15 cellular contexts compared by ENCODE assay signal in the genomic region with DNA sequence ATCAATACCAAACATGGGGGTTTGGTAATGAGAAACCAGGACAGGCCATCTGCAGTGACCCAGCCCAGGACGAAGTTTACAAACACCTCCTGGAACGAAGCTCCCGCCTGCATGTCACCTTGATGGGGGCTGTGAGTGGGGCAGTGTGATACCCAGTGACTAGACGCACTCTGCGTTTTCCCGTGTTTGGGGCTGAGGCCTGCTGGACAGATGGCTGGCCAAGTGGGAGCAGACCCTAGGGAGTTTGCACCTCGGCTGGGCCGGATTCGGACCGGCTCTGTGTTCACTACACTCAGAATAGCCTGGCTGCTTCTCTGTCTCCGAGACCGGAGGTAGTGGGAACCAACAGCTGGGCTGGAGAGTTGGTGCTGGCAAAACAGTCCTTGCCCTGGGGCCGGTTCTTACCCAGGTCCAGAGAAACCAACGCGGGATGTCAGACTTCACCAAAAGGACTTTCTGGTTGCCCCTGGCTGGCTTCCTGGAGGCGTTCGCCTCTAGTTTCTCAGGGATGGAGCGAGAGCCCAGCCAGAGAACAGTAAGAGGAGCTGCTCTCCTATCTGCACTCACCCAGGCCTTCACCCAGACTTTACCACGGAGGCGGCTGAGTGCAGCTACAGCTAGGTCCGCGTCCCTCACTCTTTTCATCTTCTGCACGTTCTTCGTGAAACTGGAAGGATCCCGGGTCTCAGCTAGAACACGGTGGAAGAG. TPM values are rescaled to one million over a fixed set of nuclear protein-coding genes. Genes with fewer than 3 reads are reported as not detected.
A peak's percentile ranks its signal among the peaks of the same experiment; 100 is the strongest.
DNase-seq lines count a peak whose midpoint lies in the region; ATAC-seq and TF ChIP-seq lines count a peak whose summit lies in the region.
"Had no signal": no experiment of that assay in that cellular context is flagged by ENCODE, and none has a peak within 500 bp of the region (broad histone marks: within the 10 kb centered on the region; RNA-seq: fewer than 3 reads in every experiment).

No MANE protein-coding gene starts in this region.

- peaks cover 55% of the 10 kb centered on the region for H3K4me1 Mint-ChIP-seq in WTC11

- H3K36me3 ChIP-seq in H7 (replicated peaks; ENCODE audit: control insufficient read depth, insufficient read depth, low read length) (peaks cover 22% of the 10 kb centered on the region), tibial nerve (peaks cover 0 to 63% (median 0%) of the 10 kb centered on the region in 3 donors), stomach (peaks cover 14 to 75% (median 66%) of the 10 kb centered on the region in 4 donors)

- peak overlapping the region; percentile 63 for H3K27ac Mint-ChIP-seq in WTC11

- H3K4me1 ChIP-seq in tibial nerve, result peaks cover 0 to 66% (median 11%) of the 10 kb centered on the region in 4 donors
- peaks cover 5 to 37% (median 19%) of the 10 kb centered on the region in 4 donors for H3K4me1 ChIP-seq in stomach

- H3K27me3 ChIP-seq in H7 (ENCODE audit: control insufficient read depth, insufficient read depth, low read length) (no peaks in the 10 kb centered on the region), tibial nerve (no peaks in the 10 kb centered on the region), stomach (no peaks in the 10 kb centered on the region)
- H3K27me3 ChIP-seq: Peyer's patch had no signal

- POLR2A ChIA-PET in WTC11 (lab: Charles Lee), result interaction anchor here (1.6 kb wide), 1 partner anchor 20 kb away, joined by 4 read pairs; a partner anchor contains a TSS

- H3K27ac ChIP-seq in tibial nerve (peak overlapping the region in 3 of 4 donors; percentile 7 to 74 (median 36)), stomach (no peak overlapping the region)
- H3K27ac ChIP-seq: Peyer's patch had no signal

- H3K4me3 Mint-ChIP-seq in WTC11, result no peak overlapping the region
- H3K4me3 Mint-ChIP-seq: activated CD4-positive, alpha-beta T cell treated with anti-CD3 and anti-CD28 coated beads for 36 hours; effector memory CD8-positive, alpha-beta T cell had no signal

- peak in 1 of 2 donors; percentile 1 for TF ChIP-seq EP300 in tibial nerve (IDR thresholded peaks at IDR 0.05)
- no peak for TF ChIP-seq EP300 in stomach (IDR thresholded peaks at IDR 0.05)

- TF ChIP-seq CTCF in WTC11 (IDR thresholded peaks at IDR 0.05) (no peak), tibial nerve (IDR thresholded peaks at IDR 0.05) (no peak), stomach (IDR thresholded peaks at IDR 0.05) (no peak)

- WGBS in tibial nerve, 2 donors, result 81 to 90% methylated on average over 26 of the region's 26 CpGs
- 87 to 90% (median 89%) methylated on average over 24 to 26 of the region's 26 CpGs for WGBS in stomach, 5 donors

- DNase-seq in H7 (peak; percentile 43), WTC11 (ENCODE audit: low spot score) (no peak), cardiac septum (ENCODE audit: low spot score) (peak; percentile 51), tibial nerve (ENCODE audit: low spot score in 2 of 2) (no peak), NCI-H1694 (lab: John Stamatoyannopoulos, UW) (no peak), NCI-H187 treated with DMSO at 0.1 percent for 48 hours (lab: John Stamatoyannopoulos, UW) (no peak), stomach (no peak)
- DNase-seq: activated CD4-positive, alpha-beta T cell treated with anti-CD3 and anti-CD28 coated beads for 36 hours; effector memory CD8-positive, alpha-beta T cell; MM.1S; NCI-H2227 treated with DMSO at 0.1 percent for 48 hours; T-helper 2 cell had no signal

- TF ChIP-seq POLR2A in tibial nerve (IDR thresholded peaks at IDR 0.05) (no peak), stomach (IDR thresholded peaks at IDR 0.05) (no peak)

- H3K9me3 Mint-ChIP-seq in WTC11, result no peaks in the 10 kb centered on the region
- H3K9me3 Mint-ChIP-seq: effector memory CD8-positive, alpha-beta T cell had no signal

- no peaks in the 10 kb centered on the region for H3K9me3 ChIP-seq in tibial nerve
- H3K9me3 ChIP-seq in stomach, result no peaks in the 10 kb centered on the region

- intact Hi-C loops in cardiac septum (cut with DNase I), result no loop called here
- intact Hi-C loops in stomach (cut with DNase I; ENCODE audit: low total_unique reads), result no loop called here

- peaks cover 47% of the 10 kb centered on the region for H3K36me3 Mint-ChIP-seq in WTC11

- ATAC-seq in WTC11, result no peak
- ATAC-seq: activated CD4-positive, alpha-beta T cell treated with anti-CD3 and anti-CD28 coated beads for 36 hours; effector memory CD8-positive, alpha-beta T cell had no signal

- CTCF ChIA-PET in WTC11 (lab: Charles Lee), result interaction anchor here (0.5 to 1.0 kb wide), 4 partner anchors 20 to 90 kb away, joined by 3 read pairs; a partner anchor contains a TSS

- H3K27me3 Mint-ChIP-seq in WTC11 (ENCODE audit: low read depth), result no peaks in the 10 kb centered on the region
- H3K27me3 Mint-ChIP-seq: activated CD4-positive, alpha-beta T cell treated with anti-CD3 and anti-CD28 coated beads for 36 hours; effector memory CD8-positive, alpha-beta T cell had no signal

- no peak overlapping the region for H3K4me3 ChIP-seq in H7 (ENCODE audit: insufficient read depth, low read depth, low read length)
- no peak overlapping the region for H3K4me3 ChIP-seq in tibial nerve
- H3K4me3 ChIP-seq in stomach, result no peak overlapping the region
- H3K4me3 ChIP-seq: Peyer's patch had no signal

TF ChIP-seq in WTC11, 78 proteins besides CTCF, POLR2A, EP300 and RAD21:
- TF ChIP-seq, protein P1, sequence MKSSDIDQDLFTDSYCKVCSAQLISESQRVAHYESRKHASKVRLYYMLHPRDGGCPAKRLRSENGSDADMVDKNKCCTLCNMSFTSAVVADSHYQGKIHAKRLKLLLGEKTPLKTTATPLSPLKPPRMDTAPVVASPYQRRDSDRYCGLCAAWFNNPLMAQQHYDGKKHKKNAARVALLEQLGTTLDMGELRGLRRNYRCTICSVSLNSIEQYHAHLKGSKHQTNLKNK (CRISPR knock-in tag; IDR thresholded peaks at IDR 0.05), result 0 out of 2 replicates have a peak, but pooled peaks have one; percentile 24
- TF ChIP-seq, protein P2, sequence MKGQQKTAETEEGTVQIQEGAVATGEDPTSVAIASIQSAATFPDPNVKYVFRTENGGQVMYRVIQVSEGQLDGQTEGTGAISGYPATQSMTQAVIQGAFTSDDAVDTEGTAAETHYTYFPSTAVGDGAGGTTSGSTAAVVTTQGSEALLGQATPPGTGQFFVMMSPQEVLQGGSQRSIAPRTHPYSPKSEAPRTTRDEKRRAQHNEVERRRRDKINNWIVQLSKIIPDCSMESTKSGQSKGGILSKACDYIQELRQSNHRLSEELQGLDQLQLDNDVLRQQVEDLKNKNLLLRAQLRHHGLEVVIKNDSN (CRISPR knock-in tag; IDR thresholded peaks at IDR 0.05), result no peak

RNA-seq across cellular contexts. Expression of a gene that starts 20.4 kb away (rescaled TPM):
- 324 and 345 TPM in 2 replicates for total RNA-seq in H7 (2014; rRNA removed; shearing (Covaris generic))
- total RNA-seq in WTC11 (2021) (260 to 271 TPM (median 261 TPM) in 3 replicates), cardiac septum (21.6 TPM), tibial nerve (100 to 1,000 TPM in 3 of 4 donors, 10 to 100 TPM in 1; 90.6 to 169 (median 160) TPM), stomach (10 to 100 TPM in 4 of 5 donors, 1 to 10 TPM in 1; 2.0 to 78.6 (median 36.4) TPM)
- polyA plus RNA-seq in stomach, result 100 to 1,000 TPM in 2 of 3 donors, 10 to 100 TPM in 1; 95.5 to 190 (median 149) TPM

RNA-seq across cellular contexts. Expression of a gene that starts 33.8 kb away (rescaled TPM):
- total RNA-seq in H7 (2014; rRNA removed; shearing (Covaris generic)), result not detected in 2 replicates
- total RNA-seq in WTC11 (2021), result not detected in 3 replicates
- not detected for total RNA-seq in cardiac septum
- total RNA-seq in tibial nerve, result not detected
- not detected for total RNA-seq in stomach
- polyA plus RNA-seq in stomach, result not detected
- total RNA-seq: activated CD4-positive, alpha-beta T cell treated with anti-CD3 and anti-CD28 coated beads for 36 hours; glomerular endothelial cell; kidney epithelial cell; Peyer's patch had no signal

RNA-seq across cellular contexts. Expression of a gene that starts 50.7 kb away (rescaled TPM):
- 36.5 and 49.1 TPM in 2 replicates for total RNA-seq in H7 (2014; rRNA removed; shearing (Covaris generic))
- total RNA-seq in WTC11 (2021), result 43.5 to 53.8 TPM (median 46.1 TPM) in 3 replicates
- total RNA-seq in cardiac septum, result 22.5 TPM
- total RNA-seq in tibial nerve, result 10 to 100 TPM; 37.6 to 73.8 (median 52.7) TPM
- total RNA-seq in stomach, result 10 to 100 TPM; 36.8 to 89.3 (median 51.8) TPM
- polyA plus RNA-seq in stomach, result 10 to 100 TPM; 15.1 to 27.2 (median 16.8) TPM

RNA-seq across cellular contexts. Expression of a gene that starts 50.9 kb away (rescaled TPM):
- total RNA-seq in H7 (2014; rRNA removed; shearing (Covaris generic)), result 8.2 and 12.1 TPM in 2 replicates
- total RNA-seq in WTC11 (2021) (13.9 to 17.8 TPM (median 14.6 TPM) in 3 replicates), cardiac septum (10.4 TPM), tibial nerve (1 to 10 TPM; 5.7 to 9.6 (median 7.2) TPM), stomach (10 to 100 TPM in 1 of 5 donors, 1 to 10 TPM in 3, not detected in 1; 5.3 to 12.9 (median 8.1) TPM)
- polyA plus RNA-seq in stomach, result 10 to 100 TPM in 1 of 3 donors, 1 to 10 TPM in 2; 5.3 to 10.4 (median 6.3) TPM

Comparison
In these comparisons a context has a peak if more than half of its experiments do, and no peak if none do; other contexts are left out.
1. DNase-seq: peak in H7 (single experiment) and cardiac septum (single experiment); none in WTC11 (single experiment), tibial nerve (0 of 2), NCI-H1694 (single experiment), NCI-H187 treated with DMSO at 0.1 percent for 48 hours (single experiment) and stomach (single experiment).
2. H3K27ac ChIP-seq: peak in tibial nerve (3 of 4); none in stomach (0 of 5).